In genomic region chr9:99559776-99560175, GRCh38 we compare ENCODE assay signal across 8 cellular contexts.
"Had no signal": no experiment of that assay in that cellular context is flagged by ENCODE, and none has a peak within 500 bp of the region (broad histone marks: within the 10 kb centered on the region; RNA-seq: fewer than 3 reads in every experiment).

No MANE protein-coding gene starts in this region.

- DNase-seq: H9, HCEC 1CT, IMR-90 had no signal

- H3K4me3 ChIP-seq: GM23338, K562 had no signal

- FAIRE-seq: H1, H54, HTR-8/SVneo, K562 had no signal

- ATAC-seq: GM23338, K562 had no signal
